ENCODE assay signal across 2 cellular contexts in the genomic region with DNA sequence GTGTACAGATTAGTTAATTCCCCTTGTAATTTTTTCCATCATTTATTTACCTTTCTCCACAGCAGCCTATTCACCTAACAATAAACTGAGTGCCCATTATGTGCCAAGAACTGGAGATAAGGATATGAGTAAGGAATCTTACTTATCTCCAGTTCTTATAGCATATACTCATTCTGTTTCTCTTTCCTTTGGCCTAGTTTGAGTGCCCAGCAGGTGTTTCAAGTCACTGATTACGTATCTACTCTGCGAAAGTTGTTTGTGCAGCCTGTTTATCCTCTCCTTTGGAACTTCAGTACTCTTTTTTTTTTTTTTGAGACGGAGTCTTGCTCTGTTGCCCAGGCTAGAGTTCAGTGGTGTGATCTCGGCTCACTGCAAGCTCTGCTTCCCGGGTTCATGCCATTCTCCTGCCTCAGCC.
A peak's percentile ranks its signal among the peaks of the same experiment; 100 is the strongest.
TF ChIP-seq lines count a peak whose summit lies in the region.

No MANE protein-coding gene starts in this region.

TF ChIP-seq in A549, 52 proteins besides CTCF, POLR2A, EP300 and RAD21:
- no peak for TF ChIP-seq HDAC2 (IDR thresholded peaks at IDR 0.05)

TF ChIP-seq in GM12878, 131 proteins besides CTCF, POLR2A, EP300 and RAD21:
- TF ChIP-seq TCF12 (IDR thresholded peaks at IDR 0.05; ENCODE audit: low read depth, low read length) (no peak), NFYA (IDR thresholded peaks at IDR 0.05; ENCODE audit: borderline replicate concordance, low read depth, low read length) (no peak)
- TF ChIP-seq, protein P1, sequence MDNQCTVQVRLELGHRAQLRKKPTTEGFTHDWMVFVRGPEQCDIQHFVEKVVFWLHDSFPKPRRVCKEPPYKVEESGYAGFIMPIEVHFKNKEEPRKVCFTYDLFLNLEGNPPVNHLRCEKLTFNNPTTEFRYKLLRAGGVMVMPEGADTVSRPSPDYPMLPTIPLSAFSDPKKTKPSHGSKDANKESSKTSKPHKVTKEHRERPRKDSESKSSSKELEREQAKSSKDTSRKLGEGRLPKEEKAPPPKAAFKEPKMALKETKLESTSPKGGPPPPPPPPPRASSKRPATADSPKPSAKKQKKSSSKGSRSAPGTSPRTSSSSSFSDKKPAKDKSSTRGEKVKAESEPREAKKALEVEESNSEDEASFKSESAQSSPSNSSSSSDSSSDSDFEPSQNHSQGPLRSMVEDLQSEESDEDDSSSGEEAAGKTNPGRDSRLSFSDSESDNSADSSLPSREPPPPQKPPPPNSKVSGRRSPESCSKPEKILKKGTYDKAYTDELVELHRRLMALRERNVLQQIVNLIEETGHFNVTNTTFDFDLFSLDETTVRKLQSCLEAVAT (IDR thresholded peaks at IDR 0.05), result 0 out of 2 replicates have a peak, but pooled peaks have one; percentile 52
